In the genomic region with DNA sequence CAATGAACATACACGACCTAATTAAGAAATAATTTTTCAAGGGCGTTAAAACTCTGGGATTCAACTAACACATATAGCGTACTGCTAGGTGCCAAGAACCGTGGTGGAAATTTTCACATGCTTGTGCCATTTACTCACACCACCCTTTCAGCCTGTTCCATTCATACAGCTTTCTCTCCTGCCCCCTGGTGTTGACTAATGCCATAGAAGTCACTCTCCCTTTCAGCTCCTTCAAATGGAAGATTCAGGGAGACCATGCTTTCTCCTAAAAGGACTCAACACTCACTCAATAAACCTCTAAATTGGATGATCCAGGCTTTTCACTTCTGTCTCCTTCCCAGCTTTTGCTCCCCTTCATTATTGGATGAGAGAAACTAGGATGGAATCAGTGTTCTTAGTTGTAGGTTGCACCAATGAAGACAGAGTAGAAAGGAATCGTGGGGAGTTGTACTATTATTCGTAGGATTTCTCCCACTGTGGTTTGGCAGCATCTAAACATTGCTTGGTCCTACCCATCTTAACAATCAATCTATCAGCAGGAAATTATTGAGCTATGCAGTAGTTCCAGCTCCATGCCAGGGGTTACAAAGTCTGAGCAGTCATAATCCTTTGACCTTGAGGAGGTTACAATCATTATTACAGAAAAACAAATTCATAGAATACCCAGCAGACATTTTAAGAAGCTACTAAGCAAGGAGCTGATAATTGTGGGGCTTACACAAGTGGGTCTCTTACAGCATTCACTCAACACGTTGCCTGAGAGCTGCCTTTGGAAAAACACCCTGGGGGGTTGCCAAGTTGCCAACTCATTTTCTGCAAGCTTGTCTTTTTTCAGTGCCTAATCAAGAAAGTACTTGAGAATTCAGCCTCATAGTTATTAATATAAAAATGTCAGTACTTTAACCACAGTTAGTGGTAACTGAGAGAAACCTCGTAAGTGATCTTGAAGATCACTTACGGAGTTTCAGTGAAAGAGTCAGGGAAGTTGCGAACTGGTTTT, we compare ENCODE assay signal across 1 cellular context.
TF ChIP-seq lines count a peak whose summit lies in the region.

No MANE protein-coding gene starts in this region.

TF ChIP-seq in GM12878, 131 proteins besides CTCF, POLR2A, EP300 and RAD21:
- TF ChIP-seq SMC3 (IDR thresholded peaks at IDR 0.05; ENCODE audit: borderline replicate concordance, low read length) (peak; percentile 91), GATAD2B (conservative IDR thresholded peaks at IDR 0.05; ENCODE audit: low read depth) (no peak), RCOR1 (conservative IDR thresholded peaks at IDR 0.05; ENCODE audit: low read depth, low read length) (no peak), PAX5 (IDR thresholded peaks at IDR 0.05; ENCODE audit: borderline replicate concordance, low read depth, low read length) (no peak), YY1 (IDR thresholded peaks at IDR 0.05; ENCODE audit: low read depth, low read length) (peak; percentile 50; the same call in 1 of the 2 replicates)
